In the genomic region with DNA sequence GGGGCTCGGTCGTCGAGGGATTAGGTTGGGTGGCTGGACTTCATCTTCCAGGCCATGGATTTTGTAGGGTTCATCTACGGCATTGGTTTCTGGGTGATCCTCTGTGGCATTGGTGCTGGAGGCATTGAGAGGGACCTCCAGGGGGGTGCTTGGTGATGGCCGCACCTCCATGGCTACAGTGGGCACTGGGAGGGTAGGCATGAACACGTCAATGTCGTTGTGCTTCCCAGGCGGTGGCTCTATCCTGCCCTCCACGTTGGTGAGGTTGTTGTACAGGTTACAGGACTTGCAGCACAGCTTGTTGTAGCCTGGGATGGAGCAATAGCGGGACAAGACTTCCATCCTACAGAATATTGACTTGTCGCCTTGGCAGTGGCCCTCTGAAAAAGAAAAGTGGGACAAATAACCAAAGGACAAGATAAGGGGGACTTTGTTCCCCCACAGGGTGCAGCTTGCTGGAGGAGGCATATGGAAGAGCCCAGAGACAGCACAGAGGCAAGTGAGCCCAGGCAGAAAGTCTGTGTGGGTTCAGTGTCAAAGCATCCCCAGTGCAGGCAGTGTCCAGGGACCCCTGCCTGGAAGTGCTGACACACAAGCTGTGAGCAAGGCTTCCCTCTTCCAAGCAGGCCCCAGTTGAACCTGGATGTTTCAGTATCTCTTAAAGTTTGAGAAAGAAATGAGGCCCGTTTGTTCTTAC, we compare ENCODE assay signal across 21 cellular contexts.
"Had no signal": no experiment of that assay in that cellular context is flagged by ENCODE, and none has a peak within 500 bp of the region (broad histone marks: within the 10 kb centered on the region; RNA-seq: fewer than 3 reads in every experiment).

No MANE protein-coding gene starts in this region.

- H3K9ac ChIP-seq: neural progenitor cell, SK-N-SH had no signal

- H3K4me3 ChIP-seq: esophagus squamous epithelium, neural progenitor cell, ovary, thyroid gland had no signal

- ATAC-seq: left colon; sciatic nerve; stimulated activated naive B cell treated with anti-CD40 and anti-IgM and Interleukin-4, amounts not matched to agents 10 μg/mL and 1 μg/mL and 100 μg/mL, for 72 hours; T-cell had no signal

- H3K27me3 ChIP-seq: brain microvascular endothelial cell, esophagus squamous epithelium, neural progenitor cell, ovary, thyroid gland had no signal

- H3K9me3 ChIP-seq: SK-N-SH, thyroid gland had no signal

- H3K27ac ChIP-seq: brain microvascular endothelial cell, esophagus squamous epithelium, neural progenitor cell, ovary, thyroid gland had no signal

- FAIRE-seq: endothelial cell of umbilical vein, urothelium cell line had no signal

- H3K4me1 ChIP-seq: esophagus squamous epithelium, neural progenitor cell, thyroid gland had no signal

- H3K36me3 ChIP-seq: neural progenitor cell, ovary, thyroid gland had no signal

- DNase-seq: activated B cell treated with CpG ODN at 0.5 μM for 24 hours; activated CD4-positive, alpha-beta T cell treated with anti-CD3 and anti-CD28 coated beads for 48 hours; activated CD8-positive, alpha-beta memory T cell treated with anti-CD3 and anti-CD28 coated beads, Interleukin-2, amount 50 U/mL, for 4 hours; activated effector memory CD4-positive, alpha-beta T cell treated with Interleukin-2 at 50 U/mL for 16 hours; activated naive CD4-positive, alpha-beta T cell treated with anti-CD3 and anti-CD28 coated beads, Interleukin-2, amount 50 U/mL, for 16 hours; brain microvascular endothelial cell; cortex of kidney; effector CD4-positive, alpha-beta T cell; esophagus squamous epithelium; naive B cell; SK-N-SH; stimulated activated naive B cell treated with anti-CD40 and anti-IgM and Interleukin-4, amounts not matched to agents 10 μg/mL and 1 μg/mL and 100 μg/mL, for 72 hours; T-cell; T-helper 9 cell; thyroid gland had no signal
